In genomic region chr5:322942-323879, GRCh38 we compare ENCODE assay signal across 10 cellular contexts. TPM values are rescaled to one million over a fixed set of nuclear protein-coding genes. Genes with fewer than 3 reads are reported as not detected.
DNase-seq lines count a peak whose midpoint lies in the region; ATAC-seq and TF ChIP-seq lines count a peak whose summit lies in the region.
"Had no signal": no experiment of that assay in that cellular context is flagged by ENCODE, and none has a peak within 500 bp of the region (broad histone marks: within the 10 kb centered on the region; RNA-seq: fewer than 3 reads in every experiment).

No MANE protein-coding gene starts in this region.

- H4K20me1 ChIP-seq in PC-3 (ENCODE audit: low read length): no peaks in the 10 kb centered on the region

- ATAC-seq in PC-3 (no peak), upper lobe of right lung (no peak)

- H3K4me3 ChIP-seq in left ventricle myocardium inferior: peak overlapping the region; percentile 72
- H3K4me3 ChIP-seq in PC-3 (ENCODE audit: low read length): no peak overlapping the region
- peak overlapping the region in 3 of 4 donors; percentile 41 to 73 (median 56) for H3K4me3 ChIP-seq in esophagus squamous epithelium
- H3K4me3 ChIP-seq in upper lobe of right lung: peak overlapping the region; percentile 62

- no peaks in the 10 kb centered on the region for H3K36me3 ChIP-seq in left ventricle myocardium inferior
- no peaks in the 10 kb centered on the region for H3K36me3 ChIP-seq in PC-3 (ENCODE audit: low read depth, low read length)
- H3K36me3 ChIP-seq in esophagus squamous epithelium: no peaks in the 10 kb centered on the region
- no peaks in the 10 kb centered on the region for H3K36me3 ChIP-seq in upper lobe of right lung
- H3K36me3 ChIP-seq: Peyer's patch had no signal

- no peak overlapping the region for H3K27ac ChIP-seq in left ventricle myocardium inferior (replicated peaks)
- no peak overlapping the region for H3K27ac ChIP-seq in PC-3 (ENCODE audit: low read length)
- peak overlapping the region in 3 of 4 donors; percentile 9 to 71 (median 33) for H3K27ac ChIP-seq in esophagus squamous epithelium
- H3K27ac ChIP-seq in upper lobe of right lung: no peak overlapping the region

- TF ChIP-seq POLR2A in esophagus squamous epithelium (IDR thresholded peaks at IDR 0.05): no peak

- WGBS in esophagus squamous epithelium, 2 donors: 61 to 69% methylated on average over 5 to 12 of the region's 30 CpGs

- H3K9ac ChIP-seq in PC-3 (ENCODE audit: low read length): no peak overlapping the region

- intact Hi-C loops in left ventricle myocardium inferior (cut with micrococcal nuclease): no loop called here
- intact Hi-C loops in cardiac septum (cut with DNase I): no loop called here
- intact Hi-C loops in PC-3 (cut with micrococcal nuclease): no loop called here
- intact Hi-C loops in esophagus squamous epithelium (cut with DNase I): no loop called here
- intact Hi-C loops in upper lobe of right lung (cut with DNase I): no loop called here

- H3K27me3 ChIP-seq in left ventricle myocardium inferior (ENCODE audit: low read depth): peaks cover 70% of the 10 kb centered on the region
- H3K27me3 ChIP-seq in PC-3 (ENCODE audit: low read length): no peaks in the 10 kb centered on the region
- H3K27me3 ChIP-seq in esophagus squamous epithelium: peaks cover 8 to 81% (median 14%) of the 10 kb centered on the region in 4 donors
- peaks cover 11% of the 10 kb centered on the region for H3K27me3 ChIP-seq in upper lobe of right lung

- no peaks in the 10 kb centered on the region for H3K9me3 ChIP-seq in left ventricle myocardium inferior (replicated peaks)
- H3K9me3 ChIP-seq in PC-3 (ENCODE audit: low read length): no peaks in the 10 kb centered on the region
- no peaks in the 10 kb centered on the region for H3K9me3 ChIP-seq in esophagus squamous epithelium
- H3K9me3 ChIP-seq in upper lobe of right lung: no peaks in the 10 kb centered on the region
- H3K9me3 ChIP-seq: Peyer's patch had no signal

- H2AFZ ChIP-seq in PC-3 (ENCODE audit: low read length): no peak overlapping the region

- H3K79me2 ChIP-seq in PC-3 (ENCODE audit: low read length): no peaks in the 10 kb centered on the region

- CTCF ChIA-PET in PC-3 (lab: Charles Lee): no interaction called here

- H3K4me1 ChIP-seq in left ventricle myocardium inferior: peaks cover 27% of the 10 kb centered on the region
- H3K4me1 ChIP-seq in PC-3 (ENCODE audit: insufficient read depth, low read length): peaks cover 3% of the 10 kb centered on the region; the same call in 1 of the 2 replicates
- H3K4me1 ChIP-seq in esophagus squamous epithelium: peaks cover 18 to 42% (median 18%) of the 10 kb centered on the region in 3 donors
- H3K4me1 ChIP-seq in upper lobe of right lung: peaks cover 10% of the 10 kb centered on the region

- H3K4me2 ChIP-seq in PC-3 (ENCODE audit: low read length): no peak overlapping the region

- H3K9me2 ChIP-seq in PC-3 (replicated peaks; ENCODE audit: low read length): no peaks in the 10 kb centered on the region

- no peak for TF ChIP-seq CTCF in left ventricle myocardium inferior (IDR thresholded peaks at IDR 0.05; ENCODE audit: borderline replicate concordance)
- TF ChIP-seq CTCF in PC-3 (conservative IDR thresholded peaks at IDR 0.05; ENCODE audit: low read depth, low read length): no peak
- no peak for TF ChIP-seq CTCF in esophagus squamous epithelium (IDR thresholded peaks at IDR 0.05)
- TF ChIP-seq CTCF in upper lobe of right lung (IDR thresholded peaks at IDR 0.05): no peak

- POLR2A ChIA-PET in PC-3 (lab: Charles Lee; ENCODE audit: unreplicated experiment): no interaction called here

- H3F3A ChIP-seq in PC-3 (ENCODE audit: low read length, unreplicated experiment): no peaks in the 10 kb centered on the region

- TSS peak; percentile 15 for BruUV-seq in PC-3 (replicated peaks; lab: Mats Ljungman, UMichigan)

- no peak for DNase-seq in left ventricle myocardium inferior
- DNase-seq in cardiac septum (ENCODE audit: low spot score): no peak
- DNase-seq in PC-3: no peak
- DNase-seq in esophagus squamous epithelium (lab: John Stamatoyannopoulos, UW): no peak
- DNase-seq in upper lobe of right lung: peak; percentile 57
- DNase-seq in T1000 (lab: John Stamatoyannopoulos, UW): no peak
- DNase-seq in stimulated activated CD4-positive, alpha-beta T cell treated with anti-CD3 and anti-CD28 coated beads, Interleukin-15, amount 100 ng/mL, for 24 hours: no peak
- no peak for DNase-seq in dermis blood vessel endothelial cell
- DNase-seq: occipital lobe, Peyer's patch had no signal

RNA-seq across cellular contexts. Expression of gene AHRR, which starts 1.7 kb away (rescaled TPM):
- total RNA-seq in left ventricle myocardium inferior (1.4 TPM), cardiac septum (0.73 TPM), PC-3 (2014; rRNA removed) (1.6 and 1.9 TPM in 2 replicates), esophagus squamous epithelium (1 to 10 TPM in 3 of 4 donors, under 1 TPM in 1; 0.66 to 1.5 (median 1.1) TPM), upper lobe of right lung (11.3 TPM), dermis blood vessel endothelial cell (7.4 and 13.4 TPM in 2 replicates)

RNA-seq across cellular contexts. Expression of gene PDCD6, which starts 51.8 kb away (rescaled TPM):
- total RNA-seq in left ventricle myocardium inferior (34.2 TPM), cardiac septum (39.6 TPM), PC-3 (2014; rRNA removed) (158 and 200 TPM in 2 replicates), esophagus squamous epithelium (100 to 1,000 TPM in 3 of 4 donors, 10 to 100 TPM in 1; 97.8 to 129 (median 114) TPM), upper lobe of right lung (69.5 TPM), dermis blood vessel endothelial cell (98.2 and 131 TPM in 2 replicates)

Comparison
In these comparisons a context has a peak if more than half of its experiments do, and no peak if none do; other contexts are left out.
1. H3K27ac ChIP-seq: peak in esophagus squamous epithelium (3 of 4); none in left ventricle myocardium inferior (single experiment), PC-3 (single experiment) and upper lobe of right lung (single experiment).